Comparison of ENCODE assay signal across 18 cellular contexts in genomic region chr15:36756707-36757106, GRCh38.
DNase-seq lines count a peak whose midpoint lies in the region; TF ChIP-seq lines count a peak whose summit lies in the region.
"Had no signal": no experiment of that assay in that cellular context is flagged by ENCODE, and none has a peak within 500 bp of the region (broad histone marks: within the 10 kb centered on the region; RNA-seq: fewer than 3 reads in every experiment).

No MANE protein-coding gene starts in this region.

- peak overlapping the region in 4 of 5 experiments; percentile 75 to 94 (median 86) for H3K27ac Mint-ChIP-seq in brain
- H3K27ac Mint-ChIP-seq: CD8-positive, alpha-beta T cell; T-helper 17 cell had no signal

- peaks cover 3 to 13% (median 7%) of the 10 kb centered on the region in 5 experiments for H3K9me3 Mint-ChIP-seq in brain
- H3K9me3 Mint-ChIP-seq: HFFc6 had no signal

- no peak for TF ChIP-seq POLR2A in NB4 (IDR thresholded peaks at IDR 0.05; ENCODE audit: extremely low read depth, insufficient read length)

- peaks cover 66% of the 10 kb centered on the region for H3K4me1 Mint-ChIP-seq in brain
- H3K4me1 Mint-ChIP-seq: T-helper 17 cell had no signal

- no peak overlapping the region for H3K4me3 ChIP-seq in NB4 (ENCODE audit: low read depth, low read length)
- H3K4me3 ChIP-seq: K562 had no signal

- H3K27me3 Mint-ChIP-seq in brain = peaks cover 3% of the 10 kb centered on the region
- H3K27me3 Mint-ChIP-seq: T-helper 17 cell had no signal

- DNase-seq in NB4 (ENCODE audit: low read depth) (peak; percentile 2), NCI-H146 treated with DMSO at 0.1 percent for 48 hours (lab: John Stamatoyannopoulos, UW; ENCODE audit: unreplicated experiment) (peak; percentile 31), NCI-H69 (lab: John Stamatoyannopoulos, UW) (peak; percentile 98), Ammon's horn (ENCODE audit: low spot score) (no peak), GF-D8 (lab: John Stamatoyannopoulos, UW) (no peak)
- DNase-seq in stimulated activated CD8-positive, alpha-beta memory T cell treated with anti-CD3 and anti-CD28 coated beads, Interleukin-4, amount 100 ng/mL, for 48 hours = no peak
- DNase-seq: ACHN; BE2C; CD8-positive, alpha-beta T cell; GOT3; NCI-H1694; NCI-H2171 treated with DMSO at 0.1 percent for 48 hours; NCI-H526; SHP77; T-helper 17 cell had no signal

- peak overlapping the region in 1 of 5 experiments; percentile 52 for H3K4me3 Mint-ChIP-seq in brain
- H3K4me3 Mint-ChIP-seq: CD8-positive, alpha-beta T cell; HFFc6; T-helper 17 cell had no signal

- H3K36me3 Mint-ChIP-seq in brain = peaks cover 39% of the 10 kb centered on the region

- TF ChIP-seq CTCF in NB4 (IDR thresholded peaks at IDR 0.05; ENCODE audit: low read depth, low read length) = no peak
- TF ChIP-seq CTCF in brain (conservative IDR thresholded peaks at IDR 0.05) = no peak

Comparison
In these comparisons a context has a peak if more than half of its experiments do, and no peak if none do; other contexts are left out.
1. DNase-seq: peak in NB4 (single experiment), NCI-H146 treated with DMSO at 0.1 percent for 48 hours (single experiment) and NCI-H69 (single experiment); none in stimulated activated CD8-positive, alpha-beta memory T cell treated with anti-CD3 and anti-CD28 coated beads, Interleukin-4, amount 100 ng/mL, for 48 hours (single experiment), Ammon's horn (single experiment) and GF-D8 (single experiment).